13 cellular contexts compared by ENCODE assay signal in the genomic region with DNA sequence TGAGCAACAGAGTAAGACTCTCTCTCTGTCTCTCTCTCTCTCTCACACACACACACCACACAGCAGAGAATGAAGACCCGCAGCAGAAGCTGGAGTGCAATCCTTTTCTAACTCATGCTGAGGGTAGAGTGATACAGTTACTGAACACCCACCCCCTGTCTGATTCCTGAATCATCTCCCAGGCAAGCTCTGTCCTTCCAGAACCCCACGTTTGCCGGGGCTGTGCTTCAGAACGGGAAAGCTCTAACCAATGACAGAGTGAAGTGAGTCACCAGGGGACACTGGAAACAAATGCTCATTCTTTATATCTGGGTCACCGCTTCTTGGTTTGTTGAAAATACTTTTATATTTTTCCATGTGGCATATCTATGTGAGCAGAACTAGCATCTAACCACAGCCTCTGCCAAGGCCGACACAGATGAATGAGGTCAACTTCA.
DNase-seq lines count a peak whose midpoint lies in the region; ATAC-seq and TF ChIP-seq lines count a peak whose summit lies in the region.
"Had no signal": no experiment of that assay in that cellular context is flagged by ENCODE, and none has a peak within 500 bp of the region (broad histone marks: within the 10 kb centered on the region; RNA-seq: fewer than 3 reads in every experiment).

No MANE protein-coding gene starts in this region.

- no peaks in the 10 kb centered on the region for H3K36me3 ChIP-seq in SJCRH30
- no peaks in the 10 kb centered on the region for H3K36me3 ChIP-seq in heart right ventricle
- no peaks in the 10 kb centered on the region for H3K36me3 ChIP-seq in upper lobe of right lung
- H3K36me3 ChIP-seq: ascending aorta had no signal

- no peaks in the 10 kb centered on the region for H3K4me1 ChIP-seq in SJCRH30
- no peaks in the 10 kb centered on the region for H3K4me1 ChIP-seq in heart right ventricle
- H3K4me1 ChIP-seq in upper lobe of right lung = no peaks in the 10 kb centered on the region
- H3K4me1 ChIP-seq: ascending aorta had no signal

- ATAC-seq in heart right ventricle (peak in 5 of 8 donors; percentile 53 to 80 (median 76)), GM21423 (IDR thresholded peaks at IDR 0.05; ENCODE audit: unreplicated experiment) (no peak), upper lobe of right lung (no peak)
- peak; percentile 85 for ATAC-seq in stimulated activated effector memory CD8-positive, alpha-beta T cell treated with anti-CD3 and anti-CD28 coated beads, Interleukin-12 subunit alpha, Interleukin-12 subunit beta, amount 100 ng/mL, for 72 hours

- H3K27ac ChIP-seq in SJCRH30 = no peak overlapping the region
- H3K27ac ChIP-seq in heart right ventricle = peak overlapping the region in 3 of 10 donors; percentile 22 to 51 (median 41)
- H3K27ac ChIP-seq in upper lobe of right lung = no peak overlapping the region
- H3K27ac ChIP-seq: ascending aorta had no signal

- no peaks in the 10 kb centered on the region for H3K9me3 Mint-ChIP-seq in activated CD4-positive, alpha-beta memory T cell treated with anti-CD3 and anti-CD28 coated beads for 36 hours
- H3K9me3 Mint-ChIP-seq in activated CD4-positive, alpha-beta memory T cell treated with anti-CD3 and anti-CD28 coated beads, Interleukin-2, amount 10 ng/mL, durations not matched to agents 7 days and 5 days = no peaks in the 10 kb centered on the region
- peaks cover 10% of the 10 kb centered on the region for H3K9me3 Mint-ChIP-seq in stimulated activated effector memory CD8-positive, alpha-beta T cell treated with anti-CD3 and anti-CD28 coated beads, Interleukin-12 subunit alpha, Interleukin-12 subunit beta, amount 100 ng/mL, for 72 hours

- DNase-seq in activated CD4-positive, alpha-beta memory T cell treated with anti-CD3 and anti-CD28 coated beads for 36 hours = peak; percentile 66
- DNase-seq in activated CD4-positive, alpha-beta memory T cell treated with anti-CD3 and anti-CD28 coated beads, Interleukin-2, amount 10 ng/mL, durations not matched to agents 7 days and 5 days = no peak
- DNase-seq in SJCRH30 (peak; percentile 9 to 11), heart right ventricle (peak; percentile 6 to 10), globus pallidus (ENCODE audit: low spot score) (no peak), upper lobe of right lung (no peak)
- DNase-seq in stimulated activated effector memory CD8-positive, alpha-beta T cell treated with anti-CD3 and anti-CD28 coated beads, Interleukin-12 subunit alpha, Interleukin-12 subunit beta, amount 100 ng/mL, for 72 hours (ENCODE audit: low spot score in 2 of 2) = peak; percentile 2 to 53
- DNase-seq: ACHN, MV-4-11, NCI-H69, SK-N-SH had no signal

- TF ChIP-seq CTCF in heart right ventricle (IDR thresholded peaks at IDR 0.05) (no peak), upper lobe of right lung (IDR thresholded peaks at IDR 0.05) (no peak)

- H3K9me3 ChIP-seq in SJCRH30 (replicated peaks) (no peaks in the 10 kb centered on the region), heart right ventricle (no peaks in the 10 kb centered on the region), upper lobe of right lung (no peaks in the 10 kb centered on the region)
- H3K9me3 ChIP-seq: ascending aorta, SK-N-SH had no signal

- no peaks in the 10 kb centered on the region for H3K36me3 Mint-ChIP-seq in activated CD4-positive, alpha-beta memory T cell treated with anti-CD3 and anti-CD28 coated beads for 36 hours
- no peaks in the 10 kb centered on the region for H3K36me3 Mint-ChIP-seq in activated CD4-positive, alpha-beta memory T cell treated with anti-CD3 and anti-CD28 coated beads, Interleukin-2, amount 10 ng/mL, durations not matched to agents 7 days and 5 days (ENCODE audit: low read depth)
- no peaks in the 10 kb centered on the region for H3K36me3 Mint-ChIP-seq in stimulated activated effector memory CD8-positive, alpha-beta T cell treated with anti-CD3 and anti-CD28 coated beads, Interleukin-12 subunit alpha, Interleukin-12 subunit beta, amount 100 ng/mL, for 72 hours

- WGBS in heart right ventricle, 2 donors = 49 to 74% methylated on average over 6 of the region's 6 CpGs

- POLR2A ChIA-PET in activated CD4-positive, alpha-beta memory T cell treated with anti-CD3 and anti-CD28 coated beads for 36 hours (lab: Charles Lee) = no interaction called here
- POLR2A ChIA-PET in activated CD4-positive, alpha-beta memory T cell treated with anti-CD3 and anti-CD28 coated beads, Interleukin-2, amount 10 ng/mL, durations not matched to agents 7 days and 5 days (lab: Charles Lee) = no interaction called here

- H3K4me3 ChIP-seq in SJCRH30 = no peak overlapping the region
- no peak overlapping the region for H3K4me3 ChIP-seq in heart right ventricle
- no peak overlapping the region for H3K4me3 ChIP-seq in upper lobe of right lung
- H3K4me3 ChIP-seq: ascending aorta had no signal

- intact Hi-C loops in activated CD4-positive, alpha-beta memory T cell treated with anti-CD3 and anti-CD28 coated beads for 36 hours (cut with micrococcal nuclease) = loop anchor here (2.0 to 5.0 kb wide), 3 partner anchors 82 to 352 kb away; no protein-coding TSS in a partner anchor
- intact Hi-C loops in heart right ventricle (cut with DNase I) = no loop called here
- intact Hi-C loops in upper lobe of right lung (cut with DNase I) = no loop called here

- peak overlapping the region; percentile 91 for H3K27ac Mint-ChIP-seq in activated CD4-positive, alpha-beta memory T cell treated with anti-CD3 and anti-CD28 coated beads for 36 hours
- H3K27ac Mint-ChIP-seq in activated CD4-positive, alpha-beta memory T cell treated with anti-CD3 and anti-CD28 coated beads, Interleukin-2, amount 10 ng/mL, durations not matched to agents 7 days and 5 days = no peak overlapping the region
- H3K27ac Mint-ChIP-seq in stimulated activated effector memory CD8-positive, alpha-beta T cell treated with anti-CD3 and anti-CD28 coated beads, Interleukin-12 subunit alpha, Interleukin-12 subunit beta, amount 100 ng/mL, for 72 hours = peak overlapping the region; percentile 11

- CTCF ChIA-PET in activated CD4-positive, alpha-beta memory T cell treated with anti-CD3 and anti-CD28 coated beads for 36 hours (lab: Charles Lee) = no interaction called here
- CTCF ChIA-PET in activated CD4-positive, alpha-beta memory T cell treated with anti-CD3 and anti-CD28 coated beads, Interleukin-2, amount 10 ng/mL, durations not matched to agents 7 days and 5 days (lab: Charles Lee) = no interaction called here

- peaks cover 36% of the 10 kb centered on the region for H3K4me1 Mint-ChIP-seq in activated CD4-positive, alpha-beta memory T cell treated with anti-CD3 and anti-CD28 coated beads for 36 hours (ENCODE audit: low read depth)
- peaks cover 8% of the 10 kb centered on the region for H3K4me1 Mint-ChIP-seq in activated CD4-positive, alpha-beta memory T cell treated with anti-CD3 and anti-CD28 coated beads, Interleukin-2, amount 10 ng/mL, durations not matched to agents 7 days and 5 days
- peaks cover 29% of the 10 kb centered on the region for H3K4me1 Mint-ChIP-seq in stimulated activated effector memory CD8-positive, alpha-beta T cell treated with anti-CD3 and anti-CD28 coated beads, Interleukin-12 subunit alpha, Interleukin-12 subunit beta, amount 100 ng/mL, for 72 hours

- no peak overlapping the region for H3K4me3 Mint-ChIP-seq in activated CD4-positive, alpha-beta memory T cell treated with anti-CD3 and anti-CD28 coated beads for 36 hours
- no peak overlapping the region for H3K4me3 Mint-ChIP-seq in activated CD4-positive, alpha-beta memory T cell treated with anti-CD3 and anti-CD28 coated beads, Interleukin-2, amount 10 ng/mL, durations not matched to agents 7 days and 5 days
- H3K4me3 Mint-ChIP-seq in stimulated activated effector memory CD8-positive, alpha-beta T cell treated with anti-CD3 and anti-CD28 coated beads, Interleukin-12 subunit alpha, Interleukin-12 subunit beta, amount 100 ng/mL, for 72 hours = peak overlapping the region; percentile 41

- H3K27me3 ChIP-seq in SJCRH30 = no peaks in the 10 kb centered on the region
- no peaks in the 10 kb centered on the region for H3K27me3 ChIP-seq in heart right ventricle
- H3K27me3 ChIP-seq in upper lobe of right lung = no peaks in the 10 kb centered on the region
- H3K27me3 ChIP-seq: ascending aorta had no signal

- H3K27me3 Mint-ChIP-seq in activated CD4-positive, alpha-beta memory T cell treated with anti-CD3 and anti-CD28 coated beads for 36 hours = peaks cover 1% of the 10 kb centered on the region
- H3K27me3 Mint-ChIP-seq in activated CD4-positive, alpha-beta memory T cell treated with anti-CD3 and anti-CD28 coated beads, Interleukin-2, amount 10 ng/mL, durations not matched to agents 7 days and 5 days = no peaks in the 10 kb centered on the region

Comparison
In these comparisons a context has a peak if more than half of its experiments do, and no peak if none do; other contexts are left out.
1. DNase-seq: peak in activated CD4-positive, alpha-beta memory T cell treated with anti-CD3 and anti-CD28 coated beads for 36 hours (single experiment), SJCRH30 (2 of 2), heart right ventricle (2 of 2) and stimulated activated effector memory CD8-positive, alpha-beta T cell treated with anti-CD3 and anti-CD28 coated beads, Interleukin-12 subunit alpha, Interleukin-12 subunit beta, amount 100 ng/mL, for 72 hours (2 of 2); none in activated CD4-positive, alpha-beta memory T cell treated with anti-CD3 and anti-CD28 coated beads, Interleukin-2, amount 10 ng/mL, durations not matched to agents 7 days and 5 days (single experiment), globus pallidus (single experiment) and upper lobe of right lung (single experiment).
2. ATAC-seq: peak in heart right ventricle (5 of 8) and stimulated activated effector memory CD8-positive, alpha-beta T cell treated with anti-CD3 and anti-CD28 coated beads, Interleukin-12 subunit alpha, Interleukin-12 subunit beta, amount 100 ng/mL, for 72 hours (single experiment); none in GM21423 (single experiment) and upper lobe of right lung (single experiment).